ENCODE assay signal across 27 cellular contexts in the genomic region with DNA sequence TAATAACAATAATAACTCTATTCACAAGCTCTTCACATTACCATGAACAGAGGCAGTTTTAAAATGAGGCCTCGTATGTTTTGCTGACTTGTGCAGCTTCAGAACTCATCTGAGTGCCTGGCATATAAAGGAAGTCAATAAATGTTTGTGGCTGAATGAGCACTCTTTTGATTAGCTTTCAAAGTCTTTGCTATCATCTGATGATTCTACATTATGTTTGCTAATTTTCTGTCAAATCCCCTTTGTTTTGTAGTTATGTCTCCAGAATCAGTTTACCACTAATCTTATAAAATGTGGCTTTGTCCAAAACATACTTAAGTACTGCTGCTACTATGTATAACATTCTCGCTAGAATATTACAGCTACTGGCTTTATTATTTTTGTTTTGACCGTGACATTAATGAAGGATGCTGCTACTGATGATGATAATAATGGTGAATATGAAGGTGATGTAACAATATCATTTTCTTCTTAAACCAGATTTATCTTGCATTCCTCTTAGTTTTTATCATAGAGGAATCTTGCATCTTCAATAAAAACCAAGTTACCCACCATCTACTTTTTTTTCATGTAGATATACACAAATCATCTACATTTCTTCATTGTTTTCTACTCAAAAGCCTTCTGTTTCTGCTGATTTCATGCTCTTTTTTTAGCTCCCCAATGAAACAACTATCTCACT.
"Had no signal": no experiment of that assay in that cellular context is flagged by ENCODE, and none has a peak within 500 bp of the region (broad histone marks: within the 10 kb centered on the region; RNA-seq: fewer than 3 reads in every experiment).

No MANE protein-coding gene starts in this region.

- H3K36me3 ChIP-seq: breast epithelium, heart right ventricle, lower lobe of right lung, neutrophil, ovary, right lobe of liver, vagina had no signal

- H3K27me3 Mint-ChIP-seq: activated naive CD8-positive, alpha-beta T cell treated with anti-CD3 and anti-CD28 coated beads for 36 hours; stimulated activated naive CD8-positive, alpha-beta T cell treated with anti-CD3 and anti-CD28 coated beads, Interleukin-15, amount 100 ng/mL, for 72 hours had no signal

- H3K4me1 Mint-ChIP-seq: activated naive CD8-positive, alpha-beta T cell treated with anti-CD3 and anti-CD28 coated beads for 36 hours; mesothelial cell of epicardium; natural killer cell; stimulated activated effector memory CD8-positive, alpha-beta T cell treated with anti-CD3 and anti-CD28 coated beads, Interleukin-12 subunit alpha, Interleukin-12 subunit beta, amount 100 ng/mL, for 72 hours; stimulated activated naive CD8-positive, alpha-beta T cell treated with anti-CD3 and anti-CD28 coated beads, Interleukin-15, amount 100 ng/mL, for 72 hours had no signal

- H3K36me3 Mint-ChIP-seq: activated naive CD8-positive, alpha-beta T cell treated with anti-CD3 and anti-CD28 coated beads for 36 hours; mesothelial cell of epicardium; natural killer cell; stimulated activated effector memory CD8-positive, alpha-beta T cell treated with anti-CD3 and anti-CD28 coated beads, Interleukin-12 subunit alpha, Interleukin-12 subunit beta, amount 100 ng/mL, for 72 hours; WTC11 had no signal

- H3K27ac ChIP-seq: epithelial cell of prostate, heart right ventricle, lower lobe of right lung, neutrophil, ovary, right lobe of liver, skin epidermis, testis, vagina had no signal

- H3K4me1 ChIP-seq: breast epithelium, heart right ventricle, lower lobe of right lung, right lobe of liver, testis, vagina had no signal

- H3K9me3 Mint-ChIP-seq: activated naive CD8-positive, alpha-beta T cell treated with anti-CD3 and anti-CD28 coated beads for 36 hours; activated T-cell treated with anti-CD3 and anti-CD28 coated beads, Interleukin-2, amount 50 U/mL, for 4 hours; mesothelial cell of epicardium; stimulated activated effector memory CD8-positive, alpha-beta T cell treated with anti-CD3 and anti-CD28 coated beads, Interleukin-12 subunit alpha, Interleukin-12 subunit beta, amount 100 ng/mL, for 72 hours; WTC11 had no signal

- ATAC-seq: activated T-cell treated with anti-CD3 and anti-CD28 coated beads, Interleukin-2, amount 50 U/mL, for 4 hours; heart right ventricle; left lobe of liver; lower lobe of right lung; natural killer cell; right lobe of liver; stimulated activated effector memory CD8-positive, alpha-beta T cell treated with anti-CD3 and anti-CD28 coated beads, Interleukin-12 subunit alpha, Interleukin-12 subunit beta, amount 100 ng/mL, for 72 hours; stimulated activated naive CD8-positive, alpha-beta T cell treated with anti-CD3 and anti-CD28 coated beads, Interleukin-15, amount 100 ng/mL, for 72 hours had no signal

- FAIRE-seq: keratinocyte, TTC549 had no signal

- H3K27me3 ChIP-seq: breast epithelium, heart right ventricle, neutrophil, ovary, right lobe of liver, testis, vagina had no signal

- H3K27ac Mint-ChIP-seq: activated naive CD8-positive, alpha-beta T cell treated with anti-CD3 and anti-CD28 coated beads for 36 hours; mesothelial cell of epicardium; natural killer cell; stimulated activated effector memory CD8-positive, alpha-beta T cell treated with anti-CD3 and anti-CD28 coated beads, Interleukin-12 subunit alpha, Interleukin-12 subunit beta, amount 100 ng/mL, for 72 hours had no signal

- H3K9me3 ChIP-seq: breast epithelium, heart right ventricle, lower lobe of right lung, neutrophil, ovary, right lobe of liver, testis, vagina had no signal

- DNase-seq: activated CD8-positive, alpha-beta memory T cell treated with anti-CD3 and anti-CD28 coated beads for 24 hours; activated CD8-positive, alpha-beta memory T cell treated with anti-CD3 and anti-CD28 coated beads, Interleukin-2, amount 50 U/mL, for 4 hours; activated naive CD4-positive, alpha-beta T cell treated with Interleukin-2 at 50 U/mL for 16 hours; activated naive CD8-positive, alpha-beta T cell treated with anti-CD3 and anti-CD28 coated beads for 36 hours; activated T-cell treated with anti-CD3 and anti-CD28 coated beads, Interleukin-2, amount 50 U/mL, for 4 hours; cortex of kidney; heart right ventricle; lower lobe of right lung; natural killer cell; ovary; right lobe of liver; stimulated activated CD4-positive, alpha-beta T cell treated with anti-CD3 and anti-CD28 coated beads, Interleukin-2, amount 100 ng/mL, for 24 hours; stimulated activated naive CD8-positive, alpha-beta T cell treated with anti-CD3 and anti-CD28 coated beads, Interleukin-15, amount 100 ng/mL, for 72 hours; T-helper 1 cell; testis; trophoblast cell had no signal

- H3K4me3 ChIP-seq: breast epithelium, heart right ventricle, lower lobe of right lung, ovary, right lobe of liver, skin epidermis, testis, vagina had no signal

- H3K4me3 Mint-ChIP-seq: activated naive CD8-positive, alpha-beta T cell treated with anti-CD3 and anti-CD28 coated beads for 36 hours; activated T-cell treated with anti-CD3 and anti-CD28 coated beads, Interleukin-2, amount 50 U/mL, for 4 hours; mesothelial cell of epicardium; natural killer cell; stimulated activated effector memory CD8-positive, alpha-beta T cell treated with anti-CD3 and anti-CD28 coated beads, Interleukin-12 subunit alpha, Interleukin-12 subunit beta, amount 100 ng/mL, for 72 hours; stimulated activated naive CD8-positive, alpha-beta T cell treated with anti-CD3 and anti-CD28 coated beads, Interleukin-15, amount 100 ng/mL, for 72 hours; WTC11 had no signal
